Comparison of ENCODE assay signal across 22 cellular contexts in the genomic region with DNA sequence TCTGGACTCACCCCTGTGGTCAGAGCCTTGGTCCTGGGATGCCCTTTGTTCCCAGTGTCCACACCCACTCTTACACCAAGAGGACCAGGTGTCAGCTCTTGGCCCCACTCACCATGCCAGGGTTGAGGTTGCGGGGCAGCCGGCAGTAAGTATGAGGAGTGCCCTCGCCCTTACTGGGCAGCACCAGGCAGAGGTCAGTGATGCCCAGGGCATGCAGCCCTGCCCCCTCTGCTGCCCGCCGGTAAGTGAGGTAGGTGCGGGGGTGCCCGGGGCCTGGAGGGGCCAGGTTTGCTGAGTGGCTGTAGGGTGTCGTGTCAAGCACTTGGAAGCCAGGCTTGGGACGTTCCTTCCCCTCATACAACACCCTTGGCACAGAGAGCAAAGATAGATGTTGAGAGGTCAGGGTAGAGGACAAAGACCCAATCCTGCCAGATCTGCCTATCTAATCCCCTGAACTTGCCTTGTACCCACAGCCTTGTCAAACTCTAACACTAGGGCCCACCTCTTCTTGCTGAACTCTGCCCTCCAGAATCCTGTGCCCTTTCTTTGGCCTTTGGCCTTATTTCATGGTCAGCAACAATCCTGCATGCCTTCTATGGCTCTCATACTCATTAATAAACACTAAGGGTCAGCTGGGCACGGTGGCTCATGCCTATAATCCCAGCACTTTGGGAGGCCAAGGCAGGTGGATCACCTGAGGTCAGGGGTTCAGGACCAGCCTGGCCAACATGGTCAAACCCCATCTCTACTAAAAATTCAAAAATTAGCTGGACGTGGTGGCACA. TPM values are rescaled to one million over a fixed set of nuclear protein-coding genes. Genes with fewer than 3 reads are reported as not detected.
DNase-seq lines count a peak whose midpoint lies in the region; ATAC-seq, FAIRE-seq and TF ChIP-seq lines count a peak whose summit lies in the region.
"Had no signal": no experiment of that assay in that cellular context is flagged by ENCODE, and none has a peak within 500 bp of the region (broad histone marks: within the 10 kb centered on the region; RNA-seq: fewer than 3 reads in every experiment).

No MANE protein-coding gene starts in this region.

- H3K27me3 Mint-ChIP-seq in activated T-cell treated with anti-CD3 and anti-CD28 coated beads, Interleukin-2, amount 50 U/mL, for 72 hours (ENCODE audit: low read depth): no peaks in the 10 kb centered on the region
- no peaks in the 10 kb centered on the region for H3K27me3 Mint-ChIP-seq in activated CD4-positive, alpha-beta memory T cell treated with anti-CD3 and anti-CD28 coated beads for 36 hours
- H3K27me3 Mint-ChIP-seq in stimulated activated memory B cell treated with anti-CD40 and anti-IgM and Interleukin-4, amounts not matched to agents 10 μg/mL and 1 μg/mL and 100 μg/mL, for 72 hours: no peaks in the 10 kb centered on the region

- no peak overlapping the region for H3K9ac ChIP-seq in HepG2 (ENCODE audit: insufficient read depth, low read depth, low read length)

- no peaks in the 10 kb centered on the region for H3K9me3 Mint-ChIP-seq in activated T-cell treated with anti-CD3 and anti-CD28 coated beads, Interleukin-2, amount 50 U/mL, for 72 hours
- H3K9me3 Mint-ChIP-seq in activated CD4-positive, alpha-beta memory T cell treated with anti-CD3 and anti-CD28 coated beads for 36 hours: no peaks in the 10 kb centered on the region
- no peaks in the 10 kb centered on the region for H3K9me3 Mint-ChIP-seq in stimulated activated memory B cell treated with anti-CD40 and anti-IgM and Interleukin-4, amounts not matched to agents 10 μg/mL and 1 μg/mL and 100 μg/mL, for 72 hours

- peaks cover 40% of the 10 kb centered on the region for H3K4me1 ChIP-seq in HepG2 (ENCODE audit: insufficient read depth, low read length)

- DNase-seq in activated T-cell treated with anti-CD3 and anti-CD28 coated beads, Interleukin-2, amount 50 U/mL, for 72 hours: no peak
- DNase-seq in activated T-cell treated with anti-CD3 and anti-CD28 coated beads for 4 hours (no peak), HepG2 (ENCODE audit: low spot score) (no peak), ureter (ENCODE audit: low spot score) (no peak), germinal center (ENCODE audit: low spot score) (no peak)
- DNase-seq in activated CD4-positive, alpha-beta memory T cell treated with anti-CD3 and anti-CD28 coated beads for 36 hours: no peak
- DNase-seq: effector CD4-positive, alpha-beta T cell; GF-D8; GOT3; KBM-7; left colon; NCI-H1048; NCI-H2107; NCI-H526 treated with DMSO at 0.1 percent for 48 hours; PC-9; psoas muscle; stimulated activated naive CD8-positive, alpha-beta T cell treated with anti-CD3 and anti-CD28 coated beads, Interleukin-15, Interleukin-2, amounts not matched to agents 100 U/mL and 50 U/mL, for 24 hours; uterus had no signal

- POLR2A ChIA-PET in activated CD4-positive, alpha-beta memory T cell treated with anti-CD3 and anti-CD28 coated beads for 36 hours (lab: Charles Lee): interaction anchor here (0.7 to 3.9 kb wide), 4 partner anchors 21 to 34 kb away, joined by 3 to 41 read pairs (median 4); partner anchors contain the start of genes GATAD2B and JTB
- POLR2A ChIA-PET in HepG2 (lab: Yijun Ruan, JAX): interaction anchor here (2.4 to 5.3 kb wide), 3 partner anchors 19 to 24 kb away, joined by 20 to 43 read pairs (median 41); partner anchors contain the start of genes CREB3L4, GATAD2B and SLC39A1

- H3K4me2 ChIP-seq in HepG2 (ENCODE audit: low read depth, low read length): no peak overlapping the region
- H3K4me2 ChIP-seq: PC-9 had no signal

- intact Hi-C loops in activated CD4-positive, alpha-beta memory T cell treated with anti-CD3 and anti-CD28 coated beads for 36 hours (cut with micrococcal nuclease): no loop called here
- intact Hi-C loops in HepG2 (cut with micrococcal nuclease; ENCODE audit: unreplicated experiment): no loop called here

- H3K27me3 ChIP-seq in HepG2 (ENCODE audit: control insufficient read depth in 1 of 2, insufficient read depth in 2 of 2, low read length in 2 of 2): no peaks in the 10 kb centered on the region
- H3K27me3 ChIP-seq: uterus had no signal

- no peak for FAIRE-seq in HepG2 (lab: Jason Lieb, UNC)
- FAIRE-seq: bronchial epithelial cell had no signal

- H3K36me3 Mint-ChIP-seq in activated T-cell treated with anti-CD3 and anti-CD28 coated beads, Interleukin-2, amount 50 U/mL, for 72 hours (ENCODE audit: insufficient read depth in 2 of 2): peaks cover 13 to 14% of the 10 kb centered on the region in 2 donors
- peaks cover 32% of the 10 kb centered on the region for H3K36me3 Mint-ChIP-seq in activated CD4-positive, alpha-beta memory T cell treated with anti-CD3 and anti-CD28 coated beads for 36 hours
- H3K36me3 Mint-ChIP-seq in stimulated activated memory B cell treated with anti-CD40 and anti-IgM and Interleukin-4, amounts not matched to agents 10 μg/mL and 1 μg/mL and 100 μg/mL, for 72 hours: peaks cover 58% of the 10 kb centered on the region

- H3K4me1 Mint-ChIP-seq in activated T-cell treated with anti-CD3 and anti-CD28 coated beads, Interleukin-2, amount 50 U/mL, for 72 hours (ENCODE audit: low read depth): peaks cover 32% of the 10 kb centered on the region
- peaks cover 25% of the 10 kb centered on the region for H3K4me1 Mint-ChIP-seq in activated CD4-positive, alpha-beta memory T cell treated with anti-CD3 and anti-CD28 coated beads for 36 hours (ENCODE audit: low read depth)
- peaks cover 64% of the 10 kb centered on the region for H3K4me1 Mint-ChIP-seq in stimulated activated memory B cell treated with anti-CD40 and anti-IgM and Interleukin-4, amounts not matched to agents 10 μg/mL and 1 μg/mL and 100 μg/mL, for 72 hours

- TF ChIP-seq EP300 in HepG2 (IDR thresholded peaks at IDR 0.05; ENCODE audit: low read depth in 2 of 2, low read length in 2 of 2) (no peak), HepG2 (CRISPR knock-in tag; IDR thresholded peaks at IDR 0.05; ENCODE audit: borderline replicate concordance) (no peak)

- H4K20me1 ChIP-seq in HepG2 (ENCODE audit: insufficient read depth, low read length): no peaks in the 10 kb centered on the region

- TF ChIP-seq RAD21 in HepG2 (CRISPR knock-in tag; IDR thresholded peaks at IDR 0.05): no peak

- CTCF ChIA-PET in activated CD4-positive, alpha-beta memory T cell treated with anti-CD3 and anti-CD28 coated beads for 36 hours (lab: Charles Lee): interaction anchor here (1.0 to 4.3 kb wide), 2 partner anchors 24 to 122 kb away, joined by 3 to 29 read pairs; partner anchors contain the start of gene CREB3L4
- CTCF ChIA-PET in HepG2 (lab: Yijun Ruan, JAX; ENCODE audit: low intra/inter-chr PET ratio, low total read pairs): no interaction called here

- H3K27ac Mint-ChIP-seq in activated T-cell treated with anti-CD3 and anti-CD28 coated beads, Interleukin-2, amount 50 U/mL, for 72 hours: peak overlapping the region; percentile 47
- H3K27ac Mint-ChIP-seq in activated CD4-positive, alpha-beta memory T cell treated with anti-CD3 and anti-CD28 coated beads for 36 hours: peak overlapping the region; percentile 29
- H3K27ac Mint-ChIP-seq in stimulated activated memory B cell treated with anti-CD40 and anti-IgM and Interleukin-4, amounts not matched to agents 10 μg/mL and 1 μg/mL and 100 μg/mL, for 72 hours: peak overlapping the region; percentile 93

- no peak for ATAC-seq in activated T-cell treated with anti-CD3 and anti-CD28 coated beads, Interleukin-2, amount 50 U/mL, for 72 hours (replicated peaks in 1 of 2)
- no peak for ATAC-seq in HepG2
- ATAC-seq in stimulated activated memory B cell treated with anti-CD40 and anti-IgM and Interleukin-4, amounts not matched to agents 10 μg/mL and 1 μg/mL and 100 μg/mL, for 72 hours: no peak
- ATAC-seq in GM18517 (IDR thresholded peaks at IDR 0.05; ENCODE audit: unreplicated experiment): no peak
- ATAC-seq: left colon; psoas muscle; stimulated activated naive CD8-positive, alpha-beta T cell treated with anti-CD3 and anti-CD28 coated beads, Interleukin-15, Interleukin-2, amounts not matched to agents 100 U/mL and 50 U/mL, for 24 hours had no signal

- no peak overlapping the region for H2AFZ ChIP-seq in HepG2 (ENCODE audit: low read length)
- H2AFZ ChIP-seq: PC-9 had no signal

- in situ Hi-C loops in HepG2 (cut with HindIII; ENCODE audit: extremely low pct_ligation_motif_present, low pct_unique_long_range_greater_than_20kb): loop anchor here (10.0 kb wide), 1 partner anchor 118 kb away; no protein-coding TSS in a partner anchor

- H3K4me3 ChIP-seq in HepG2 (replicated peaks in 1 of 3; ENCODE audit: insufficient read depth in 1 of 3, low read depth in 2 of 3, low read length in 3 of 3): no peak overlapping the region
- H3K4me3 ChIP-seq: PC-9, SK-N-MC, uterus had no signal

- BruUV-seq in HepG2 (replicated peaks; lab: Mats Ljungman, UMichigan): no TSS peak

- H3K27ac ChIP-seq in HepG2 (ENCODE audit: extremely low read length, insufficient read depth, low read length): peak overlapping the region; percentile 19
- H3K27ac ChIP-seq: PC-9, psoas muscle, SK-N-MC, uterus had no signal

- peaks cover 7 to 36% of the 10 kb centered on the region in 2 experiments; a peak in 4 of 5 replicates for H3K36me3 ChIP-seq in HepG2 (replicated peaks in 1 of 2; ENCODE audit: control insufficient read depth in 1 of 2, insufficient read depth in 2 of 2, low read length in 2 of 2)
- H3K36me3 ChIP-seq: uterus had no signal

- 85% methylated on average over 6 of the region's 11 CpGs for WGBS in HepG2 (ENCODE audit: low lambda C conversion rate)

- no peak overlapping the region for H3K4me3 Mint-ChIP-seq in activated T-cell treated with anti-CD3 and anti-CD28 coated beads, Interleukin-2, amount 50 U/mL, for 72 hours
- no peak overlapping the region for H3K4me3 Mint-ChIP-seq in activated CD4-positive, alpha-beta memory T cell treated with anti-CD3 and anti-CD28 coated beads for 36 hours
- no peak overlapping the region for H3K4me3 Mint-ChIP-seq in stimulated activated memory B cell treated with anti-CD40 and anti-IgM and Interleukin-4, amounts not matched to agents 10 μg/mL and 1 μg/mL and 100 μg/mL, for 72 hours

- no peaks in the 10 kb centered on the region for H3K9me3 ChIP-seq in HepG2 (ENCODE audit: low read length)
- H3K9me3 ChIP-seq: psoas muscle, uterus had no signal

- TF ChIP-seq CTCF in HepG2 (CRISPR knock-in tag; IDR thresholded peaks at IDR 0.05): no peak

- TF ChIP-seq POLR2A in HepG2 (IDR thresholded peaks at IDR 0.05; ENCODE audit: insufficient read depth in 1 of 2, low read depth in 2 of 2, low read length in 2 of 2): no peak

- peaks cover 11% of the 10 kb centered on the region for H3K79me2 ChIP-seq in HepG2 (ENCODE audit: insufficient read depth, low read length)

RNA-seq across cellular contexts. Expression of gene DENND4B, which starts 3.6 kb away (rescaled TPM):
- total RNA-seq in activated T-cell treated with anti-CD3 and anti-CD28 coated beads, Interleukin-2, amount 50 U/mL, for 72 hours: 100 to 1,000 TPM; 105 to 108 TPM
- 100 to 1,000 TPM in 1 of 2 experiments, 10 to 100 TPM in 1; 98.1 to 108 TPM for total RNA-seq in activated CD4-positive, alpha-beta memory T cell treated with anti-CD3 and anti-CD28 coated beads for 36 hours
- total RNA-seq in HepG2 (2016; rRNA removed; fragmentation: Illumina TruSeq; extraction: Trizol) (8.7 and 15.1 TPM in 2 replicates), ureter (69.4 TPM)
- 9.7 and 9.9 TPM in 2 replicates for total RNA-seq in HepG2 (2016; cell fraction: cytosol; rRNA removed; fragmentation: Illumina TruSeq; extraction: Trizol; ENCODE audit: low read depth)
- total RNA-seq in HepG2 (2016; cell fraction: insoluble cytoplasmic fraction; rRNA removed; fragmentation: Illumina TruSeq; extraction: Trizol): 7.7 and 18.1 TPM in 2 replicates
- 7.2 and 8.2 TPM in 2 replicates for total RNA-seq in HepG2 (2016; cell fraction: membrane; rRNA removed; fragmentation: Illumina TruSeq; extraction: Trizol)
- 23.7 and 25.9 TPM in 2 replicates for total RNA-seq in HepG2 (2016; cell fraction: nucleus; rRNA removed; fragmentation: Illumina TruSeq; extraction: Trizol)
- polyA plus RNA-seq in HepG2 (2011; rRNA removed): 20.3 and 24.3 TPM in 2 replicates
- polyA plus RNA-seq in HepG2 (2011; cell fraction: cytosol; rRNA removed): 6.5 and 10.3 TPM in 2 replicates
- 178 and 239 TPM in 2 replicates for polyA plus RNA-seq in HepG2 (2011; cell fraction: nucleus; rRNA removed)
- polyA plus RNA-seq in HepG2 (2012): 17.2 and 21.8 TPM in 2 replicates
- 1.4 and 1.6 TPM in 2 replicates for polyA plus RNA-seq in HepG2 (2016; cell fraction: cytosol; fragmentation: Illumina TruSeq; extraction: Trizol; ENCODE audit: low read depth)
- 10.3 and 15.7 TPM in 2 replicates for polyA plus RNA-seq in HepG2 (2016; cell fraction: insoluble cytoplasmic fraction; fragmentation: Illumina TruSeq; extraction: Trizol; ENCODE audit: low read depth)
- 4.1 and 5.2 TPM in 2 replicates for polyA plus RNA-seq in HepG2 (2016; cell fraction: membrane; fragmentation: Illumina TruSeq; extraction: Trizol; ENCODE audit: low read depth)
- polyA plus RNA-seq in HepG2 (2016; cell fraction: nucleus; fragmentation: Illumina TruSeq; extraction: Trizol; ENCODE audit: insufficient read depth, low read depth): 75.3 and 79.3 TPM in 2 replicates
- 60.1 and 65.7 TPM in 2 replicates for polyA minus RNA-seq in HepG2 (2011; rRNA and poly(A)+ RNA removed; ENCODE audit: low replicate concordance)
- polyA minus RNA-seq in HepG2 (2011; cell fraction: cytosol; rRNA and poly(A)+ RNA removed): 7.4 and 8.5 TPM in 2 replicates
- 66.1 and 70.7 TPM in 2 replicates for polyA minus RNA-seq in HepG2 (2011; cell fraction: nucleus; rRNA and poly(A)+ RNA removed)

RNA-seq across cellular contexts. Expression of gene CRTC2, which starts 15.5 kb away (rescaled TPM):
- total RNA-seq in activated T-cell treated with anti-CD3 and anti-CD28 coated beads, Interleukin-2, amount 50 U/mL, for 72 hours: 100 to 1,000 TPM; 107 to 121 TPM
- 10 to 100 TPM; 60.8 to 78.0 TPM for total RNA-seq in activated CD4-positive, alpha-beta memory T cell treated with anti-CD3 and anti-CD28 coated beads for 36 hours
- total RNA-seq in HepG2 (2016; rRNA removed; fragmentation: Illumina TruSeq; extraction: Trizol) (4.0 and 6.1 TPM in 2 replicates), ureter (32.7 TPM)
- total RNA-seq in HepG2 (2016; cell fraction: cytosol; rRNA removed; fragmentation: Illumina TruSeq; extraction: Trizol; ENCODE audit: low read depth): 3.0 and 4.2 TPM in 2 replicates
- total RNA-seq in HepG2 (2016; cell fraction: insoluble cytoplasmic fraction; rRNA removed; fragmentation: Illumina TruSeq; extraction: Trizol): 3.1 and 5.5 TPM in 2 replicates
- 5.2 and 6.7 TPM in 2 replicates for total RNA-seq in HepG2 (2016; cell fraction: membrane; rRNA removed; fragmentation: Illumina TruSeq; extraction: Trizol)
- 7.2 and 9.2 TPM in 2 replicates for total RNA-seq in HepG2 (2016; cell fraction: nucleus; rRNA removed; fragmentation: Illumina TruSeq; extraction: Trizol)
- polyA plus RNA-seq in HepG2 (2011; rRNA removed): 24.2 and 26.7 TPM in 2 replicates
- polyA plus RNA-seq in HepG2 (2011; cell fraction: cytosol; rRNA removed): 10.1 and 12.6 TPM in 2 replicates
- 47.3 and 47.5 TPM in 2 replicates for polyA plus RNA-seq in HepG2 (2011; cell fraction: nucleus; rRNA removed)
- 14.5 and 18.4 TPM in 2 replicates for polyA plus RNA-seq in HepG2 (2012)
- 4.5 and 4.8 TPM in 2 replicates for polyA plus RNA-seq in HepG2 (2016; cell fraction: cytosol; fragmentation: Illumina TruSeq; extraction: Trizol; ENCODE audit: low read depth)
- 9.2 and 10.0 TPM in 2 replicates for polyA plus RNA-seq in HepG2 (2016; cell fraction: insoluble cytoplasmic fraction; fragmentation: Illumina TruSeq; extraction: Trizol; ENCODE audit: low read depth)
- 9.6 and 10.4 TPM in 2 replicates for polyA plus RNA-seq in HepG2 (2016; cell fraction: membrane; fragmentation: Illumina TruSeq; extraction: Trizol; ENCODE audit: low read depth)
- 37.9 and 40.4 TPM in 2 replicates for polyA plus RNA-seq in HepG2 (2016; cell fraction: nucleus; fragmentation: Illumina TruSeq; extraction: Trizol; ENCODE audit: insufficient read depth, low read depth)
- polyA minus RNA-seq in HepG2 (2011; rRNA and poly(A)+ RNA removed; ENCODE audit: low replicate concordance): 40.4 and 54.2 TPM in 2 replicates
- 9.1 and 10.3 TPM in 2 replicates for polyA minus RNA-seq in HepG2 (2011; cell fraction: cytosol; rRNA and poly(A)+ RNA removed)
- polyA minus RNA-seq in HepG2 (2011; cell fraction: nucleus; rRNA and poly(A)+ RNA removed): 20.5 and 25.0 TPM in 2 replicates

RNA-seq across cellular contexts. Expression of gene GATAD2B, which starts 20.2 kb away (rescaled TPM):
- total RNA-seq in activated T-cell treated with anti-CD3 and anti-CD28 coated beads, Interleukin-2, amount 50 U/mL, for 72 hours: 100 to 1,000 TPM in 1 of 2 donors, 10 to 100 TPM in 1; 87.4 to 106 TPM
- 10 to 100 TPM; 66.4 to 67.9 TPM for total RNA-seq in activated CD4-positive, alpha-beta memory T cell treated with anti-CD3 and anti-CD28 coated beads for 36 hours
- total RNA-seq in HepG2 (2016; rRNA removed; fragmentation: Illumina TruSeq; extraction: Trizol) (3.2 and 5.3 TPM in 2 replicates), ureter (43.1 TPM)
- total RNA-seq in HepG2 (2016; cell fraction: cytosol; rRNA removed; fragmentation: Illumina TruSeq; extraction: Trizol; ENCODE audit: low read depth): 2.7 and 3.0 TPM in 2 replicates
- 2.9 and 4.8 TPM in 2 replicates for total RNA-seq in HepG2 (2016; cell fraction: insoluble cytoplasmic fraction; rRNA removed; fragmentation: Illumina TruSeq; extraction: Trizol)
- total RNA-seq in HepG2 (2016; cell fraction: membrane; rRNA removed; fragmentation: Illumina TruSeq; extraction: Trizol): 2.6 and 2.9 TPM in 2 replicates
- 5.6 and 7.4 TPM in 2 replicates for total RNA-seq in HepG2 (2016; cell fraction: nucleus; rRNA removed; fragmentation: Illumina TruSeq; extraction: Trizol)
- 5.1 and 5.2 TPM in 2 replicates for polyA plus RNA-seq in HepG2 (2011; rRNA removed)
- 2.3 and 2.4 TPM in 2 replicates for polyA plus RNA-seq in HepG2 (2011; cell fraction: cytosol; rRNA removed)
- 6.7 and 6.9 TPM in 2 replicates for polyA plus RNA-seq in HepG2 (2011; cell fraction: nucleus; rRNA removed)
- polyA plus RNA-seq in HepG2 (2012): 5.4 and 5.6 TPM in 2 replicates
- polyA plus RNA-seq in HepG2 (2016; cell fraction: cytosol; fragmentation: Illumina TruSeq; extraction: Trizol; ENCODE audit: low read depth): 0.17 TPM in 2 replicates
- polyA plus RNA-seq in HepG2 (2016; cell fraction: insoluble cytoplasmic fraction; fragmentation: Illumina TruSeq; extraction: Trizol; ENCODE audit: low read depth): 4.0 and 4.9 TPM in 2 replicates
- 0.62 and 0.83 TPM in 2 replicates for polyA plus RNA-seq in HepG2 (2016; cell fraction: membrane; fragmentation: Illumina TruSeq; extraction: Trizol; ENCODE audit: low read depth)
- 7.9 and 9.9 TPM in 2 replicates for polyA plus RNA-seq in HepG2 (2016; cell fraction: nucleus; fragmentation: Illumina TruSeq; extraction: Trizol; ENCODE audit: insufficient read depth, low read depth)
- polyA minus RNA-seq in HepG2 (2011; rRNA and poly(A)+ RNA removed; ENCODE audit: low replicate concordance): 8.7 and 32.1 TPM in 2 replicates
- polyA minus RNA-seq in HepG2 (2011; cell fraction: cytosol; rRNA and poly(A)+ RNA removed): 8.6 and 11.1 TPM in 2 replicates
- polyA minus RNA-seq in HepG2 (2011; cell fraction: nucleus; rRNA and poly(A)+ RNA removed): 7.9 and 9.0 TPM in 2 replicates

RNA-seq across cellular contexts. Expression of gene SLC39A1, which starts 20.4 kb away (rescaled TPM):
- 10 to 100 TPM; 86.5 to 90.7 TPM for total RNA-seq in activated T-cell treated with anti-CD3 and anti-CD28 coated beads, Interleukin-2, amount 50 U/mL, for 72 hours
- total RNA-seq in activated CD4-positive, alpha-beta memory T cell treated with anti-CD3 and anti-CD28 coated beads for 36 hours: 10 to 100 TPM; 67.0 to 68.7 TPM
- total RNA-seq in HepG2 (2016; rRNA removed; fragmentation: Illumina TruSeq; extraction: Trizol) (47.5 and 78.4 TPM in 2 replicates), ureter (62.6 TPM)
- total RNA-seq in HepG2 (2016; cell fraction: cytosol; rRNA removed; fragmentation: Illumina TruSeq; extraction: Trizol; ENCODE audit: low read depth): 18.4 and 21.0 TPM in 2 replicates
- 44.8 and 83.0 TPM in 2 replicates for total RNA-seq in HepG2 (2016; cell fraction: insoluble cytoplasmic fraction; rRNA removed; fragmentation: Illumina TruSeq; extraction: Trizol)
- total RNA-seq in HepG2 (2016; cell fraction: membrane; rRNA removed; fragmentation: Illumina TruSeq; extraction: Trizol): 48.8 and 53.3 TPM in 2 replicates
- total RNA-seq in HepG2 (2016; cell fraction: nucleus; rRNA removed; fragmentation: Illumina TruSeq; extraction: Trizol): 62.5 and 68.3 TPM in 2 replicates
- 71.2 and 80.5 TPM in 2 replicates for polyA plus RNA-seq in HepG2 (2011; rRNA removed)
- polyA plus RNA-seq in HepG2 (2011; cell fraction: cytosol; rRNA removed): 85.8 and 89.3 TPM in 2 replicates
- 45.4 and 53.1 TPM in 2 replicates for polyA plus RNA-seq in HepG2 (2011; cell fraction: nucleus; rRNA removed)
- 45.9 and 65.4 TPM in 2 replicates for polyA plus RNA-seq in HepG2 (2012)
- polyA plus RNA-seq in HepG2 (2016; cell fraction: cytosol; fragmentation: Illumina TruSeq; extraction: Trizol; ENCODE audit: low read depth): 17.5 and 20.5 TPM in 2 replicates
- polyA plus RNA-seq in HepG2 (2016; cell fraction: insoluble cytoplasmic fraction; fragmentation: Illumina TruSeq; extraction: Trizol; ENCODE audit: low read depth): 42.6 and 45.0 TPM in 2 replicates
- polyA plus RNA-seq in HepG2 (2016; cell fraction: membrane; fragmentation: Illumina TruSeq; extraction: Trizol; ENCODE audit: low read depth): 36.5 and 40.5 TPM in 2 replicates
- polyA plus RNA-seq in HepG2 (2016; cell fraction: nucleus; fragmentation: Illumina TruSeq; extraction: Trizol; ENCODE audit: insufficient read depth, low read depth): 87.4 and 101 TPM in 2 replicates
- polyA minus RNA-seq in HepG2 (2011; rRNA and poly(A)+ RNA removed; ENCODE audit: low replicate concordance): 112 and 159 TPM in 2 replicates
- 38.9 and 39.9 TPM in 2 replicates for polyA minus RNA-seq in HepG2 (2011; cell fraction: cytosol; rRNA and poly(A)+ RNA removed)
- 14.5 and 19.6 TPM in 2 replicates for polyA minus RNA-seq in HepG2 (2011; cell fraction: nucleus; rRNA and poly(A)+ RNA removed)

RNA-seq across cellular contexts. Expression of gene CREB3L4, which starts 24.7 kb away (rescaled TPM):
- total RNA-seq in activated T-cell treated with anti-CD3 and anti-CD28 coated beads, Interleukin-2, amount 50 U/mL, for 72 hours: 10 to 100 TPM; 13.7 to 13.9 TPM
- total RNA-seq in activated CD4-positive, alpha-beta memory T cell treated with anti-CD3 and anti-CD28 coated beads for 36 hours: 1 to 10 TPM; 8.5 to 8.7 TPM
- total RNA-seq in HepG2 (2016; rRNA removed; fragmentation: Illumina TruSeq; extraction: Trizol) (7.8 and 9.9 TPM in 2 replicates), ureter (13.9 TPM)
- 2.6 and 3.2 TPM in 2 replicates for total RNA-seq in HepG2 (2016; cell fraction: cytosol; rRNA removed; fragmentation: Illumina TruSeq; extraction: Trizol; ENCODE audit: low read depth)
- total RNA-seq in HepG2 (2016; cell fraction: insoluble cytoplasmic fraction; rRNA removed; fragmentation: Illumina TruSeq; extraction: Trizol): 8.3 and 10.7 TPM in 2 replicates
- 6.5 and 7.8 TPM in 2 replicates for total RNA-seq in HepG2 (2016; cell fraction: membrane; rRNA removed; fragmentation: Illumina TruSeq; extraction: Trizol)
- total RNA-seq in HepG2 (2016; cell fraction: nucleus; rRNA removed; fragmentation: Illumina TruSeq; extraction: Trizol): 8.4 and 9.8 TPM in 2 replicates
- 17.4 and 18.7 TPM in 2 replicates for polyA plus RNA-seq in HepG2 (2011; rRNA removed)
- 13.1 and 18.4 TPM in 2 replicates for polyA plus RNA-seq in HepG2 (2011; cell fraction: cytosol; rRNA removed)
- polyA plus RNA-seq in HepG2 (2011; cell fraction: nucleus; rRNA removed): 36.4 and 41.3 TPM in 2 replicates
- polyA plus RNA-seq in HepG2 (2012): 9.7 and 10.7 TPM in 2 replicates
- polyA plus RNA-seq in HepG2 (2016; cell fraction: cytosol; fragmentation: Illumina TruSeq; extraction: Trizol; ENCODE audit: low read depth): 2.0 and 2.6 TPM in 2 replicates
- polyA plus RNA-seq in HepG2 (2016; cell fraction: insoluble cytoplasmic fraction; fragmentation: Illumina TruSeq; extraction: Trizol; ENCODE audit: low read depth): 8.4 and 10.9 TPM in 2 replicates
- polyA plus RNA-seq in HepG2 (2016; cell fraction: membrane; fragmentation: Illumina TruSeq; extraction: Trizol; ENCODE audit: low read depth): 4.1 and 6.4 TPM in 2 replicates
- 15.7 and 16.0 TPM in 2 replicates for polyA plus RNA-seq in HepG2 (2016; cell fraction: nucleus; fragmentation: Illumina TruSeq; extraction: Trizol; ENCODE audit: insufficient read depth, low read depth)
- polyA minus RNA-seq in HepG2 (2011; rRNA and poly(A)+ RNA removed; ENCODE audit: low replicate concordance): 22.4 and 31.3 TPM in 2 replicates
- polyA minus RNA-seq in HepG2 (2011; cell fraction: cytosol; rRNA and poly(A)+ RNA removed): 5.7 and 9.4 TPM in 2 replicates
- polyA minus RNA-seq in HepG2 (2011; cell fraction: nucleus; rRNA and poly(A)+ RNA removed): 10.2 and 12.7 TPM in 2 replicates

Comparison
In these comparisons a context has a peak if more than half of its experiments do, and no peak if none do; other contexts are left out.
1. H3K27ac Mint-ChIP-seq: peak in every context shown above with its lines; median percentile 93 in stimulated activated memory B cell treated with anti-CD40 and anti-IgM and Interleukin-4, amounts not matched to agents 10 μg/mL and 1 μg/mL and 100 μg/mL, for 72 hours; 47 in activated T-cell treated with anti-CD3 and anti-CD28 coated beads, Interleukin-2, amount 50 U/mL, for 72 hours; 29 in activated CD4-positive, alpha-beta memory T cell treated with anti-CD3 and anti-CD28 coated beads for 36 hours.